ENCODE assay signal across 20 cellular contexts in genomic region chrX:118475903-118476302, GRCh38. TPM values are rescaled to one million over a fixed set of nuclear protein-coding genes. Genes with fewer than 3 reads are reported as not detected.
DNase-seq lines count a peak whose midpoint lies in the region; ATAC-seq and TF ChIP-seq lines count a peak whose summit lies in the region.
"Had no signal": no experiment of that assay in that cellular context is flagged by ENCODE, and none has a peak within 500 bp of the region (broad histone marks: within the 10 kb centered on the region; RNA-seq: fewer than 3 reads in every experiment).

No MANE protein-coding gene starts in this region.

- CTCF ChIA-PET in PC-9 (lab: Charles Lee): no interaction called here

- H2AFZ ChIP-seq in PC-9: peak overlapping the region; percentile 59
- H2AFZ ChIP-seq: GM23248 had no signal

- H3K4me1 ChIP-seq in PC-9 (replicated peaks; ENCODE audit: insufficient read depth): peaks cover 15% of the 10 kb centered on the region; the same call in 1 of the 2 replicates
- H3K4me1 ChIP-seq: BE2C had no signal

- H3F3A ChIP-seq in PC-9 (ENCODE audit: insufficient read depth, low read depth): peaks cover 10% of the 10 kb centered on the region; the same call in 1 of the 2 replicates

- H3K4me1 Mint-ChIP-seq in mesothelial cell of epicardium: peaks cover 8% of the 10 kb centered on the region
- no peaks in the 10 kb centered on the region for H3K4me1 Mint-ChIP-seq in type B pancreatic cell (ENCODE audit: unreplicated experiment)
- H3K4me1 Mint-ChIP-seq: H9 had no signal

- H3K27ac Mint-ChIP-seq in mesothelial cell of epicardium: peak overlapping the region; percentile 71
- H3K27ac Mint-ChIP-seq in type B pancreatic cell: peak overlapping the region; percentile 16
- H3K27ac Mint-ChIP-seq: H9, IgD-negative memory B cell had no signal

- H3K9me3 Mint-ChIP-seq in mesothelial cell of epicardium (peaks cover 30% of the 10 kb centered on the region), type B pancreatic cell (no peaks in the 10 kb centered on the region)
- H3K9me3 Mint-ChIP-seq: IgD-negative memory B cell had no signal

- no peaks in the 10 kb centered on the region for H3K36me3 ChIP-seq in PC-9 (ENCODE audit: low read depth)
- H3K36me3 ChIP-seq: BE2C had no signal

- H3K27me3 Mint-ChIP-seq in mesothelial cell of epicardium (ENCODE audit: low read depth) (no peaks in the 10 kb centered on the region), type B pancreatic cell (no peaks in the 10 kb centered on the region)
- H3K27me3 Mint-ChIP-seq: IgD-negative memory B cell had no signal

- H3K27me3 ChIP-seq in PC-9 (ENCODE audit: insufficient read depth, low read depth): no peaks in the 10 kb centered on the region
- H3K27me3 ChIP-seq: BE2C had no signal

- intact Hi-C loops in PC-9 (cut with micrococcal nuclease; ENCODE audit: unreplicated experiment): no loop called here

- no peak overlapping the region for H3K4me3 Mint-ChIP-seq in mesothelial cell of epicardium
- no peak overlapping the region for H3K4me3 Mint-ChIP-seq in type B pancreatic cell
- H3K4me3 Mint-ChIP-seq: H9, IgD-negative memory B cell had no signal

- no peaks in the 10 kb centered on the region for H4K20me1 ChIP-seq in PC-9 (ENCODE audit: insufficient read depth)

- 0 out of 2 replicates have a peak overlapping the region, but pooled peaks have one; percentile 21 for H3K4me2 ChIP-seq in PC-9

- peak; percentile 3 for DNase-seq in EL
- peak; percentile 61 to 82 for DNase-seq in PC-9
- DNase-seq in mesothelial cell of epicardium (ENCODE audit: low spot score in 2 of 2, unreplicated experiment in 2 of 2): no peak
- no peak for DNase-seq in type B pancreatic cell (ENCODE audit: extremely low spot score, unreplicated experiment)
- no peak for DNase-seq in NCI-H345 (lab: John Stamatoyannopoulos, UW)
- DNase-seq in midbrain (lab: John Stamatoyannopoulos, UW): no peak
- DNase-seq: BE2C, DMS79, GM23248, H9, Karpas-422, NCI-H1694, NCI-H2081, NCI-H2171, NCI-H446, NCI-H526, Right ventricle myocardium superior, SW 1271 had no signal

- H3K27ac ChIP-seq in PC-9: no peak overlapping the region
- H3K27ac ChIP-seq: GM23248 had no signal

- no peak for ATAC-seq in GM21529 (IDR thresholded peaks at IDR 0.05; ENCODE audit: unreplicated experiment)

- peaks cover 2% of the 10 kb centered on the region for H3K36me3 Mint-ChIP-seq in mesothelial cell of epicardium
- no peaks in the 10 kb centered on the region for H3K36me3 Mint-ChIP-seq in type B pancreatic cell
- H3K36me3 Mint-ChIP-seq: IgD-negative memory B cell had no signal

- H3K79me2 ChIP-seq in PC-9 (ENCODE audit: low read depth): no peaks in the 10 kb centered on the region

- no peaks in the 10 kb centered on the region for H3K9me3 ChIP-seq in PC-9 (ENCODE audit: insufficient read depth, low read depth)
- H3K9me3 ChIP-seq: BE2C had no signal

- no TSS peak for BruUV-seq in PC-9 (replicated peaks; lab: Mats Ljungman, UMichigan)

- POLR2A ChIA-PET in PC-9 (lab: Charles Lee; ENCODE audit: unreplicated experiment): interaction anchor here (0.6 kb wide), 2 partner anchors 20 to 64 kb away, joined by 10 to 11 read pairs; partner anchors contain the start of gene DOCK11

- H3K4me3 ChIP-seq in PC-9: no peak overlapping the region
- H3K4me3 ChIP-seq: GM23248 had no signal

- H3K9me2 ChIP-seq in PC-9 (ENCODE audit: insufficient read depth): no peaks in the 10 kb centered on the region

- TF ChIP-seq CTCF in PC-9 (conservative IDR thresholded peaks at IDR 0.05): no peak
- no peak for TF ChIP-seq CTCF in mesothelial cell of epicardium (IDR thresholded peaks at IDR 0.05; ENCODE audit: unreplicated experiment)
- no peak for TF ChIP-seq CTCF in type B pancreatic cell (conservative IDR thresholded peaks at IDR 0.05)

RNA-seq across cellular contexts. Expression of gene DOCK11, which starts 19.7 kb away (rescaled TPM):
- total RNA-seq in PC-9 (2021) (9.0 and 11.1 TPM in 2 replicates), mesothelial cell of epicardium (53.6 to 58.2 TPM (median 56.7 TPM) in 3 replicates), type B pancreatic cell (ENCODE audit: low replicate concordance) (7.5 and 14.0 TPM in 2 replicates)

Comparison
In these comparisons a context has a peak if more than half of its experiments do, and no peak if none do; other contexts are left out.
1. DNase-seq: peak in EL (single experiment) and PC-9 (2 of 2); none in mesothelial cell of epicardium (0 of 2), type B pancreatic cell (single experiment), NCI-H345 (single experiment) and midbrain (single experiment).